In the genomic region with DNA sequence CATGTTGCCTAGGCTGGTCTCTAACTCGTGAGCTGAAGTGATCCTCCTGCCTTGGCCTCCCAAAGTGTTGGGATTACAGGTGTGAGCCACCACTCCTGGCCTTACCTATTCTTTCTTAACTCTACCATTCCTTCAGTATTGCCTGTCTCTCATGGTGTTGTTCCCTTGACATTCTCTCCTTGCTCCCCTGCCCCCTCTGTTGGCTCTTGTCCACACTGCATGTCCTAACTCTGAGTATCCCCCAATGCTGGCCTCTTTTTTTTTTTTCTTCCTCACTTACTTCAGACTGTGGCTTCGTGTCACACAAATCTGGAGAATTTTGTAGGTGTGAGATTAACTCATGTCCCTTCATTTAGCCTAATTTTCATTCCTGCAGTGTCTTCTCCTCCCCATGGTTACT, we compare ENCODE assay signal across 1 cellular context.
TF ChIP-seq lines count a peak whose summit lies in the region.

No MANE protein-coding gene starts in this region.

TF ChIP-seq in GM12878, 131 proteins besides CTCF, POLR2A, EP300 and RAD21:
- TF ChIP-seq SMC3 (IDR thresholded peaks at IDR 0.05; ENCODE audit: borderline replicate concordance, low read length) (peak; percentile 12; the same call in 1 of the 2 replicates), STAT1 (conservative IDR thresholded peaks at IDR 0.05) (no peak), GATAD2B (conservative IDR thresholded peaks at IDR 0.05; ENCODE audit: low read depth) (no peak)
- TF ChIP-seq, protein P1, sequence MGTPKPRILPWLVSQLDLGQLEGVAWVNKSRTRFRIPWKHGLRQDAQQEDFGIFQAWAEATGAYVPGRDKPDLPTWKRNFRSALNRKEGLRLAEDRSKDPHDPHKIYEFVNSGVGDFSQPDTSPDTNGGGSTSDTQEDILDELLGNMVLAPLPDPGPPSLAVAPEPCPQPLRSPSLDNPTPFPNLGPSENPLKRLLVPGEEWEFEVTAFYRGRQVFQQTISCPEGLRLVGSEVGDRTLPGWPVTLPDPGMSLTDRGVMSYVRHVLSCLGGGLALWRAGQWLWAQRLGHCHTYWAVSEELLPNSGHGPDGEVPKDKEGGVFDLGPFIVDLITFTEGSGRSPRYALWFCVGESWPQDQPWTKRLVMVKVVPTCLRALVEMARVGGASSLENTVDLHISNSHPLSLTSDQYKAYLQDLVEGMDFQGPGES (IDR thresholded peaks at IDR 0.05) = no peak
